Comparison of ENCODE assay signal across 2 cellular contexts in the genomic region with DNA sequence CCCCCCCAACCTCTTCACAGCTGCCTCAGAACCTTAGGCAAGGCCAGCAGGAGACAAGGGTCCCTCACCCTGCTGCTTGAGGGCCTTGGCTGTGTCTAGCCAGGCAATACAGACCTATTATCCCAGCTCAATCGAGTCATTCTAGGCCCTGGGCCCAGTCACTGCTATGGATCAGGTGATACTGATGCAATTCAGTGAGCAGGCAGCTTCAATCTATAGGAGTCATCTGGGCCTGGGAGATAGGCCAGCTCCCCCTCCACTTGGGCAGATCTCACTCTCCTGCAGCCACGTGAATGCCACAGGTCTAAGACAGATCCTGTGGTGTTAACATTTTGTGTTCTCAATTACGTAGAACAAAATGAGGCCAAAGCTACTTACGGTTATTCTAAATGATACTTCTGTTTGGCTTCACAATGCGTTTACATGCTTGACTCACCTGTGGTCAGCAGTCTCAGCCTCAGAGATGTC.
A peak's percentile ranks its signal among the peaks of the same experiment; 100 is the strongest.
TF ChIP-seq lines count a peak whose summit lies in the region.

No MANE protein-coding gene starts in this region.

TF ChIP-seq in IMR-90, 13 proteins besides CTCF, POLR2A, EP300 and RAD21:
- TF ChIP-seq SMC3 (IDR thresholded peaks at IDR 0.05; ENCODE audit: low read depth, low read length) (no peak), RFX5 (IDR thresholded peaks at IDR 0.05; ENCODE audit: low read depth, low read length) (no peak), CEBPB (IDR thresholded peaks at IDR 0.05; ENCODE audit: low read depth, low read length) (peak; percentile 71), FOS (IDR thresholded peaks at IDR 0.05; ENCODE audit: low read depth, low read length) (no peak), BHLHE40 (IDR thresholded peaks at IDR 0.05; ENCODE audit: low read depth, low read length) (no peak), MAZ (IDR thresholded peaks at IDR 0.05; ENCODE audit: borderline replicate concordance, low read depth, low read length) (no peak), MAFK (IDR thresholded peaks at IDR 0.05; ENCODE audit: low read depth, low read length) (no peak), RCOR1 (IDR thresholded peaks at IDR 0.05; ENCODE audit: insufficient replicate concordance, low read length) (no peak), NFE2L2 (IDR thresholded peaks at IDR 0.05; ENCODE audit: low read depth, low read length) (no peak), CHD1 (IDR thresholded peaks at IDR 0.05; ENCODE audit: low read depth, low read length) (no peak)
- TF ChIP-seq, protein P1, sequence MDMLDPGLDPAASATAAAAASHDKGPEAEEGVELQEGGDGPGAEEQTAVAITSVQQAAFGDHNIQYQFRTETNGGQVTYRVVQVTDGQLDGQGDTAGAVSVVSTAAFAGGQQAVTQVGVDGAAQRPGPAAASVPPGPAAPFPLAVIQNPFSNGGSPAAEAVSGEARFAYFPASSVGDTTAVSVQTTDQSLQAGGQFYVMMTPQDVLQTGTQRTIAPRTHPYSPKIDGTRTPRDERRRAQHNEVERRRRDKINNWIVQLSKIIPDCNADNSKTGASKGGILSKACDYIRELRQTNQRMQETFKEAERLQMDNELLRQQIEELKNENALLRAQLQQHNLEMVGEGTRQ (IDR thresholded peaks at IDR 0.05; ENCODE audit: low read depth, low read length), result peak; percentile 41; the same call in 1 of the 2 replicates
- TF ChIP-seq, protein P2, sequence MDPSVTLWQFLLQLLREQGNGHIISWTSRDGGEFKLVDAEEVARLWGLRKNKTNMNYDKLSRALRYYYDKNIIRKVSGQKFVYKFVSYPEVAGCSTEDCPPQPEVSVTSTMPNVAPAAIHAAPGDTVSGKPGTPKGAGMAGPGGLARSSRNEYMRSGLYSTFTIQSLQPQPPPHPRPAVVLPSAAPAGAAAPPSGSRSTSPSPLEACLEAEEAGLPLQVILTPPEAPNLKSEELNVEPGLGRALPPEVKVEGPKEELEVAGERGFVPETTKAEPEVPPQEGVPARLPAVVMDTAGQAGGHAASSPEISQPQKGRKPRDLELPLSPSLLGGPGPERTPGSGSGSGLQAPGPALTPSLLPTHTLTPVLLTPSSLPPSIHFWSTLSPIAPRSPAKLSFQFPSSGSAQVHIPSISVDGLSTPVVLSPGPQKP (IDR thresholded peaks at IDR 0.05; ENCODE audit: borderline replicate concordance, low read depth, low read length), result no peak

TF ChIP-seq in HepG2, 621 proteins besides CTCF, POLR2A, EP300 and RAD21:
- TF ChIP-seq, protein P3, sequence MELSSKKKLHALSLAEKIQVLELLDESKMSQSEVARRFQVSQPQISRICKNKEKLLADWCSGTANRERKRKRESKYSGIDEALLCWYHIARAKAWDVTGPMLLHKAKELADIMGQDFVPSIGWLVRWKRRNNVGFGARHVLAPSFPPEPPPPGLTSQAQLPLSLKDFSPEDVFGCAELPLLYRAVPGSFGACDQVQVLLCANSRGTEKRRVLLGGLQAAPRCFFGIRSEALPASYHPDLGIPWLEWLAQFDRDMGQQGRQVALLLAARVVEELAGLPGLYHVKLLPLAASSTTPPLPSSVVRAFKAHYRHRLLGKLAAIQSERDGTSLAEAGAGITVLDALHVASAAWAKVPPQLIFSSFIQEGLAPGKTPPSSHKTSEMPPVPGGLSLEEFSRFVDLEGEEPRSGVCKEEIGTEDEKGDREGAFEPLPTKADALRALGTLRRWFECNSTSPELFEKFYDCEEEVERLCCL (CRISPR knock-in tag; IDR thresholded peaks at IDR 0.05; ENCODE audit: borderline replicate concordance), result no peak
- peak; percentile 30 for TF ChIP-seq POLR2G (IDR thresholded peaks at IDR 0.05; ENCODE audit: low read depth, low read length)
- no peak for TF ChIP-seq ZBTB21 (CRISPR knock-in tag; IDR thresholded peaks at IDR 0.05)
- TF ChIP-seq, protein P4, sequence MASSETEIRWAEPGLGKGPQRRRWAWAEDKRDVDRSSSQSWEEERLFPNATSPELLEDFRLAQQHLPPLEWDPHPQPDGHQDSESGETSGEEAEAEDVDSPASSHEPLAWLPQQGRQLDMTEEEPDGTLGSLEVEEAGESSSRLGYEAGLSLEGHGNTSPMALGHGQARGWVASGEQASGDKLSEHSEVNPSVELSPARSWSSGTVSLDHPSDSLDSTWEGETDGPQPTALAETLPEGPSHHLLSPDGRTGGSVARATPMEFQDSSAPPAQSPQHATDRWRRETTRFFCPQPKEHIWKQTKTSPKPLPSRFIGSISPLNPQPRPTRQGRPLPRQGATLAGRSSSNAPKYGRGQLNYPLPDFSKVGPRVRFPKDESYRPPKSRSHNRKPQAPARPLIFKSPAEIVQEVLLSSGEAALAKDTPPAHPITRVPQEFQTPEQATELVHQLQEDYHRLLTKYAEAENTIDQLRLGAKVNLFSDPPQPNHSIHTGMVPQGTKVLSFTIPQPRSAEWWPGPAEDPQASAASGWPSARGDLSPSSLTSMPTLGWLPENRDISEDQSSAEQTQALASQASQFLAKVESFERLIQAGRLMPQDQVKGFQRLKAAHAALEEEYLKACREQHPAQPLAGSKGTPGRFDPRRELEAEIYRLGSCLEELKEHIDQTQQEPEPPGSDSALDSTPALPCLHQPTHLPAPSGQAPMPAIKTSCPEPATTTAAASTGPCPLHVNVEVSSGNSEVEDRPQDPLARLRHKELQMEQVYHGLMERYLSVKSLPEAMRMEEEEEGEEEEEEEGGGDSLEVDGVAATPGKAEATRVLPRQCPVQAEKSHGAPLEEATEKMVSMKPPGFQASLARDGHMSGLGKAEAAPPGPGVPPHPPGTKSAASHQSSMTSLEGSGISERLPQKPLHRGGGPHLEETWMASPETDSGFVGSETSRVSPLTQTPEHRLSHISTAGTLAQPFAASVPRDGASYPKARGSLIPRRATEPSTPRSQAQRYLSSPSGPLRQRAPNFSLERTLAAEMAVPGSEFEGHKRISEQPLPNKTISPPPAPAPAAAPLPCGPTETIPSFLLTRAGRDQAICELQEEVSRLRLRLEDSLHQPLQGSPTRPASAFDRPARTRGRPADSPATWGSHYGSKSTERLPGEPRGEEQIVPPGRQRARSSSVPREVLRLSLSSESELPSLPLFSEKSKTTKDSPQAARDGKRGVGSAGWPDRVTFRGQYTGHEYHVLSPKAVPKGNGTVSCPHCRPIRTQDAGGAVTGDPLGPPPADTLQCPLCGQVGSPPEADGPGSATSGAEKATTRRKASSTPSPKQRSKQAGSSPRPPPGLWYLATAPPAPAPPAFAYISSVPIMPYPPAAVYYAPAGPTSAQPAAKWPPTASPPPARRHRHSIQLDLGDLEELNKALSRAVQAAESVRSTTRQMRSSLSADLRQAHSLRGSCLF (CRISPR knock-in tag; IDR thresholded peaks at IDR 0.05; ENCODE audit: borderline replicate concordance), result no peak
- no peak for TF ChIP-seq ADNP (CRISPR knock-in tag; IDR thresholded peaks at IDR 0.05)
- TF ChIP-seq SALL1 (CRISPR knock-in tag; IDR thresholded peaks at IDR 0.05), result peak; percentile 13; the same call in 1 of the 2 replicates
- no peak for TF ChIP-seq ZNF558 (CRISPR knock-in tag; IDR thresholded peaks at IDR 0.05; ENCODE audit: borderline replicate concordance)
- TF ChIP-seq ZNF772 (CRISPR knock-in tag; IDR thresholded peaks at IDR 0.05), result no peak
